Comparison of ENCODE assay signal across 8 cellular contexts in genomic region chr12:64825143-64826011, GRCh38. TPM values are rescaled to one million over a fixed set of nuclear protein-coding genes. Genes with fewer than 3 reads are reported as not detected.
A peak's percentile ranks its signal among the peaks of the same experiment; 100 is the strongest.
DNase-seq lines count a peak whose midpoint lies in the region; ATAC-seq and TF ChIP-seq lines count a peak whose summit lies in the region.

No MANE protein-coding gene starts in this region.

- H3K27ac Mint-ChIP-seq in activated CD4-positive, alpha-beta T cell treated with anti-CD3 and anti-CD28 coated beads for 36 hours: no peak overlapping the region
- no peak overlapping the region for H3K27ac Mint-ChIP-seq in chondrocyte (ENCODE audit: unreplicated experiment)

- intact Hi-C loops in activated CD4-positive, alpha-beta T cell treated with anti-CD3 and anti-CD28 coated beads for 36 hours (cut with DNase I, micrococcal nuclease): no loop called here

- H2AFZ ChIP-seq in neuron (ENCODE audit: low read depth, low read length): peak overlapping the region; percentile 87

- peak overlapping the region; percentile 63 for H3K4me3 Mint-ChIP-seq in activated CD4-positive, alpha-beta T cell treated with anti-CD3 and anti-CD28 coated beads for 36 hours
- peak overlapping the region; percentile 77 for H3K4me3 Mint-ChIP-seq in chondrocyte (ENCODE audit: unreplicated experiment)

- POLR2A ChIA-PET in activated CD4-positive, alpha-beta T cell treated with anti-CD3 and anti-CD28 coated beads for 36 hours (lab: Charles Lee): no interaction called here

- H3K4me1 ChIP-seq in neuron (ENCODE audit: insufficient read depth, low read length): peaks cover 26% of the 10 kb centered on the region

- DNase-seq in activated CD4-positive, alpha-beta T cell treated with anti-CD3 and anti-CD28 coated beads for 36 hours: peak; percentile 39
- DNase-seq in activated CD4-positive, alpha-beta T cell treated with anti-CD3 and anti-CD28 coated beads, Interleukin-2, amount 50 U/mL, for 1 hour: no peak
- DNase-seq in NCI-H345 (lab: John Stamatoyannopoulos, UW) (peak; percentile 80), chondrocyte (ENCODE audit: low spot score) (no peak), SIG-M5 treated with dmso at 0.1 percent for 504 hours (lab: John Stamatoyannopoulos, UW; ENCODE audit: unreplicated experiment) (no peak), KG1 (lab: John Stamatoyannopoulos, UW) (no peak)

- no peaks in the 10 kb centered on the region for H3K9me3 ChIP-seq in neuron (ENCODE audit: low read length)

- H3K36me3 ChIP-seq in neuron (ENCODE audit: insufficient read depth, low read length): no peaks in the 10 kb centered on the region

- peak; percentile 60 for ATAC-seq in activated CD4-positive, alpha-beta T cell treated with anti-CD3 and anti-CD28 coated beads for 36 hours
- no peak for ATAC-seq in HG02973 (IDR thresholded peaks at IDR 0.05; ENCODE audit: unreplicated experiment)

- peaks cover 11% of the 10 kb centered on the region for H3K4me1 Mint-ChIP-seq in activated CD4-positive, alpha-beta T cell treated with anti-CD3 and anti-CD28 coated beads for 36 hours
- peaks cover 22% of the 10 kb centered on the region for H3K4me1 Mint-ChIP-seq in chondrocyte (ENCODE audit: low read depth)

- H3K36me3 Mint-ChIP-seq in activated CD4-positive, alpha-beta T cell treated with anti-CD3 and anti-CD28 coated beads for 36 hours (ENCODE audit: low read depth): peaks cover 3% of the 10 kb centered on the region
- peaks cover 2% of the 10 kb centered on the region for H3K36me3 Mint-ChIP-seq in chondrocyte (ENCODE audit: low read depth)

- H3K27me3 ChIP-seq in neuron (ENCODE audit: insufficient read depth, low read length): peaks cover 31% of the 10 kb centered on the region

- CTCF ChIA-PET in activated CD4-positive, alpha-beta T cell treated with anti-CD3 and anti-CD28 coated beads for 36 hours (lab: Charles Lee): no interaction called here

- peaks cover 5% of the 10 kb centered on the region for H3K9me3 Mint-ChIP-seq in activated CD4-positive, alpha-beta T cell treated with anti-CD3 and anti-CD28 coated beads for 36 hours (ENCODE audit: low read depth)
- peaks cover 3% of the 10 kb centered on the region for H3K9me3 Mint-ChIP-seq in chondrocyte (ENCODE audit: low read depth)

- H3K4me3 ChIP-seq in neuron (ENCODE audit: low read length): peak overlapping the region; percentile 53

- no peak for TF ChIP-seq CTCF in chondrocyte (IDR thresholded peaks at IDR 0.05)

- peaks cover 49% of the 10 kb centered on the region for H3K27me3 Mint-ChIP-seq in activated CD4-positive, alpha-beta T cell treated with anti-CD3 and anti-CD28 coated beads for 36 hours
- peaks cover 45% of the 10 kb centered on the region for H3K27me3 Mint-ChIP-seq in chondrocyte (ENCODE audit: low read depth)

RNA-seq across cellular contexts. Expression of gene TBC1D30, which starts 0.9 kb away (rescaled TPM):
- total RNA-seq in activated CD4-positive, alpha-beta T cell treated with anti-CD3 and anti-CD28 coated beads for 36 hours: under 1 TPM; 0.30 to 0.37 TPM
- 1.7 to 2.0 TPM (median 1.7 TPM) in 3 replicates for total RNA-seq in chondrocyte

Comparison
In these comparisons a context has a peak if more than half of its experiments do, and no peak if none do; other contexts are left out.
1. DNase-seq: peak in activated CD4-positive, alpha-beta T cell treated with anti-CD3 and anti-CD28 coated beads for 36 hours (single experiment) and NCI-H345 (single experiment); none in activated CD4-positive, alpha-beta T cell treated with anti-CD3 and anti-CD28 coated beads, Interleukin-2, amount 50 U/mL, for 1 hour (single experiment), chondrocyte (single experiment), SIG-M5 treated with dmso at 0.1 percent for 504 hours (single experiment) and KG1 (single experiment).